In genomic region chr2:69829243-69830044, GRCh38 we compare ENCODE assay signal across 1 cellular context.
TF ChIP-seq lines count a peak whose summit lies in the region.

TSS of gene GMCL1 (plus strand) at chr2:69829660. CDS start at chr2:69829893, 233 bp downstream.

TF ChIP-seq in HepG2, 621 proteins besides CTCF, POLR2A, EP300 and RAD21 (continued from another document and continues in another):
- TF ChIP-seq, protein P1, sequence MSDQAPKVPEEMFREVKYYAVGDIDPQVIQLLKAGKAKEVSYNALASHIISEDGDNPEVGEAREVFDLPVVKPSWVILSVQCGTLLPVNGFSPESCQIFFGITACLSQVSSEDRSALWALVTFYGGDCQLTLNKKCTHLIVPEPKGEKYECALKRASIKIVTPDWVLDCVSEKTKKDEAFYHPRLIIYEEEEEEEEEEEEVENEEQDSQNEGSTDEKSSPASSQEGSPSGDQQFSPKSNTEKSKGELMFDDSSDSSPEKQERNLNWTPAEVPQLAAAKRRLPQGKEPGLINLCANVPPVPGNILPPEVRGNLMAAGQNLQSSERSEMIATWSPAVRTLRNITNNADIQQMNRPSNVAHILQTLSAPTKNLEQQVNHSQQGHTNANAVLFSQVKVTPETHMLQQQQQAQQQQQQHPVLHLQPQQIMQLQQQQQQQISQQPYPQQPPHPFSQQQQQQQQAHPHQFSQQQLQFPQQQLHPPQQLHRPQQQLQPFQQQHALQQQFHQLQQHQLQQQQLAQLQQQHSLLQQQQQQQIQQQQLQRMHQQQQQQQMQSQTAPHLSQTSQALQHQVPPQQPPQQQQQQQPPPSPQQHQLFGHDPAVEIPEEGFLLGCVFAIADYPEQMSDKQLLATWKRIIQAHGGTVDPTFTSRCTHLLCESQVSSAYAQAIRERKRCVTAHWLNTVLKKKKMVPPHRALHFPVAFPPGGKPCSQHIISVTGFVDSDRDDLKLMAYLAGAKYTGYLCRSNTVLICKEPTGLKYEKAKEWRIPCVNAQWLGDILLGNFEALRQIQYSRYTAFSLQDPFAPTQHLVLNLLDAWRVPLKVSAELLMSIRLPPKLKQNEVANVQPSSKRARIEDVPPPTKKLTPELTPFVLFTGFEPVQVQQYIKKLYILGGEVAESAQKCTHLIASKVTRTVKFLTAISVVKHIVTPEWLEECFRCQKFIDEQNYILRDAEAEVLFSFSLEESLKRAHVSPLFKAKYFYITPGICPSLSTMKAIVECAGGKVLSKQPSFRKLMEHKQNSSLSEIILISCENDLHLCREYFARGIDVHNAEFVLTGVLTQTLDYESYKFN (CRISPR knock-in tag; conservative IDR thresholded peaks at IDR 0.05), result peak; percentile 69; the same call in 1 of the 2 replicates
- TF ChIP-seq ZNF687 (CRISPR knock-in tag; IDR thresholded peaks at IDR 0.05) (peak; percentile 99), ZNF225 (CRISPR knock-in tag; IDR thresholded peaks at IDR 0.05) (peak; percentile 62; the same call in 1 of the 2 replicates), TRIM24 (CRISPR knock-in tag; IDR thresholded peaks at IDR 0.05) (no peak; the same call in 1 of the 2 replicates), ZNF10 (CRISPR knock-in tag; IDR thresholded peaks at IDR 0.05; ENCODE audit: borderline replicate concordance, low read depth) (0 out of 2 replicates have a peak, but pooled peaks have one; percentile 94), NFKB2 (CRISPR knock-in tag; IDR thresholded peaks at IDR 0.05; ENCODE audit: borderline replicate concordance) (no peak; the same call in 1 of the 2 replicates), BRCA1 (CRISPR knock-in tag; IDR thresholded peaks at IDR 0.05) (peak; percentile 81), KDM4B (CRISPR knock-in tag; IDR thresholded peaks at IDR 0.05) (peak; percentile 80; the same call in 1 of the 2 replicates), ZBTB46 (CRISPR knock-in tag; IDR thresholded peaks at IDR 0.05; ENCODE audit: borderline replicate concordance) (peak; percentile 80; the same call in 1 of the 2 replicates), IKZF4 (CRISPR knock-in tag; IDR thresholded peaks at IDR 0.05; ENCODE audit: borderline replicate concordance, low read depth, not compliant biosample characterization) (peak; percentile 73), ZSCAN9 (CRISPR knock-in tag; IDR thresholded peaks at IDR 0.05; ENCODE audit: borderline replicate concordance) (peak; percentile 96; the same call in 1 of the 2 replicates)
- TF ChIP-seq, protein P2, sequence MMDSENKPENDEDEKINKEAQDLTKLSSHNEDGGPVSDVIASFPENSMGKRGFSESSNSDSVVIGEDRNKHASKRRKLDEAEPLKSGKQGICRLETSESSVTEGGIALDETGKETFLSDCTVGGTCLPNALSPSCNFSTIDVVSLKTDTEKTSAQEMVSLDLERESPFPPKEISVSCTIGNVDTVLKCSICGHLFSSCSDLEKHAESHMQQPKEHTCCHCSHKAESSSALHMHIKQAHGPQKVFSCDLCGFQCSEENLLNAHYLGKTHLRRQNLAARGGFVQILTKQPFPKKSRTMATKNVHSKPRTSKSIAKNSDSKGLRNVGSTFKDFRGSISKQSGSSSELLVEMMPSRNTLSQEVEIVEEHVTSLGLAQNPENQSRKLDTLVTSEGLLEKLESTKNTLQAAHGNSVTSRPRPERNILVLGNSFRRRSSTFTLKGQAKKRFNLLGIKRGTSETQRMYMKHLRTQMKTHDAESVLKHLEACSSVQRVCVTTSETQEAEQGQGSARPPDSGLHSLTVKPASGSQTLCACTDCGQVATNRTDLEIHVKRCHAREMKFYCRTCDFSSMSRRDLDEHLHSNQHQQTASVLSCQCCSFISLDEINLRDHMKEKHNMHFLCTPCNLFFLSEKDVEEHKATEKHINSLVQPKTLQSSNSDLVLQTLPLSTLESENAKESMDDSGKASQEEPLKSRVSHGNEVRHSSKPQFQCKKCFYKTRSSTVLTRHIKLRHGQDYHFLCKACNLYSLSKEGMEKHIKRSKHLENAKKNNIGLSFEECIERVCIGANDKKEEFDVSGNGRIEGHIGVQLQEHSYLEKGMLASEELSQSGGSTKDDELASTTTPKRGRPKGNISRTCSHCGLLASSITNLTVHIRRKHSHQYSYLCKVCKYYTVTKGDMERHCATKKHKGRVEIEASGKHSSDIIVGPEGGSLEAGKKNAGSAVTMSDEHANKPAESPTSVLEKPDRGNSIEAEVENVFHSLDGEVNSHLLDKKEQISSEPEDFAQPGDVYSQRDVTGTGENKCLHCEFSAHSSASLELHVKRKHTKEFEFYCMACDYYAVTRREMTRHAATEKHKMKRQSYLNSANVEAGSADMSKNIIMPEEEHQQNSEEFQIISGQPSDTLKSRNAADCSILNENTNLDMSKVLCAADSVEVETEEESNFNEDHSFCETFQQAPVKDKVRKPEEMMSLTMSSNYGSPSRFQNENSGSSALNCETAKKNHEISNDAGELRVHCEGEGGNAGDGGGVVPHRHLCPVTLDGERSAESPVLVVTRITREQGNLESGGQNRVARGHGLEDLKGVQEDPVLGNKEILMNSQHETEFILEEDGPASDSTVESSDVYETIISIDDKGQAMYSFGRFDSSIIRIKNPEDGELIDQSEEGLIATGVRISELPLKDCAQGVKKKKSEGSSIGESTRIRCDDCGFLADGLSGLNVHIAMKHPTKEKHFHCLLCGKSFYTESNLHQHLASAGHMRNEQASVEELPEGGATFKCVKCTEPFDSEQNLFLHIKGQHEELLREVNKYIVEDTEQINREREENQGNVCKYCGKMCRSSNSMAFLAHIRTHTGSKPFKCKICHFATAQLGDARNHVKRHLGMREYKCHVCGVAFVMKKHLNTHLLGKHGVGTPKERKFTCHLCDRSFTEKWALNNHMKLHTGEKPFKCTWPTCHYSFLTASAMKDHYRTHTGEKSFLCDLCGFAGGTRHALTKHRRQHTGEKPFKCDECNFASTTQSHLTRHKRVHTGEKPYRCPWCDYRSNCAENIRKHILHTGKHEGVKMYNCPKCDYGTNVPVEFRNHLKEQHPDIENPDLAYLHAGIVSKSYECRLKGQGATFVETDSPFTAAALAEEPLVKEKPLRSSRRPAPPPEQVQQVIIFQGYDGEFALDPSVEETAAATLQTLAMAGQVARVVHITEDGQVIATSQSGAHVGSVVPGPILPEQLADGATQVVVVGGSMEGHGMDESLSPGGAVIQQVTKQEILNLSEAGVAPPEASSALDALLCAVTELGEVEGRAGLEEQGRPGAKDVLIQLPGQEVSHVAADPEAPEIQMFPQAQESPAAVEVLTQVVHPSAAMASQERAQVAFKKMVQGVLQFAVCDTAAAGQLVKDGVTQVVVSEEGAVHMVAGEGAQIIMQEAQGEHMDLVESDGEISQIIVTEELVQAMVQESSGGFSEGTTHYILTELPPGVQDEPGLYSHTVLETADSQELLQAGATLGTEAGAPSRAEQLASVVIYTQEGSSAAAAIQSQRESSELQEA (CRISPR knock-in tag; IDR thresholded peaks at IDR 0.05; ENCODE audit: not compliant biosample characterization), result peak; percentile 88
- TF ChIP-seq, protein P3, sequence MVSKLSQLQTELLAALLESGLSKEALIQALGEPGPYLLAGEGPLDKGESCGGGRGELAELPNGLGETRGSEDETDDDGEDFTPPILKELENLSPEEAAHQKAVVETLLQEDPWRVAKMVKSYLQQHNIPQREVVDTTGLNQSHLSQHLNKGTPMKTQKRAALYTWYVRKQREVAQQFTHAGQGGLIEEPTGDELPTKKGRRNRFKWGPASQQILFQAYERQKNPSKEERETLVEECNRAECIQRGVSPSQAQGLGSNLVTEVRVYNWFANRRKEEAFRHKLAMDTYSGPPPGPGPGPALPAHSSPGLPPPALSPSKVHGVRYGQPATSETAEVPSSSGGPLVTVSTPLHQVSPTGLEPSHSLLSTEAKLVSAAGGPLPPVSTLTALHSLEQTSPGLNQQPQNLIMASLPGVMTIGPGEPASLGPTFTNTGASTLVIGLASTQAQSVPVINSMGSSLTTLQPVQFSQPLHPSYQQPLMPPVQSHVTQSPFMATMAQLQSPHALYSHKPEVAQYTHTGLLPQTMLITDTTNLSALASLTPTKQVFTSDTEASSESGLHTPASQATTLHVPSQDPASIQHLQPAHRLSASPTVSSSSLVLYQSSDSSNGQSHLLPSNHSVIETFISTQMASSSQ (IDR thresholded peaks at IDR 0.05; ENCODE audit: low read depth), result no peak; the same call in 1 of the 2 replicates
- TF ChIP-seq, protein P3 (CRISPR knock-in tag; IDR thresholded peaks at IDR 0.05; ENCODE audit: borderline replicate concordance), result peak; percentile 83; the same call in 1 of the 2 replicates
- TF ChIP-seq, protein P4, sequence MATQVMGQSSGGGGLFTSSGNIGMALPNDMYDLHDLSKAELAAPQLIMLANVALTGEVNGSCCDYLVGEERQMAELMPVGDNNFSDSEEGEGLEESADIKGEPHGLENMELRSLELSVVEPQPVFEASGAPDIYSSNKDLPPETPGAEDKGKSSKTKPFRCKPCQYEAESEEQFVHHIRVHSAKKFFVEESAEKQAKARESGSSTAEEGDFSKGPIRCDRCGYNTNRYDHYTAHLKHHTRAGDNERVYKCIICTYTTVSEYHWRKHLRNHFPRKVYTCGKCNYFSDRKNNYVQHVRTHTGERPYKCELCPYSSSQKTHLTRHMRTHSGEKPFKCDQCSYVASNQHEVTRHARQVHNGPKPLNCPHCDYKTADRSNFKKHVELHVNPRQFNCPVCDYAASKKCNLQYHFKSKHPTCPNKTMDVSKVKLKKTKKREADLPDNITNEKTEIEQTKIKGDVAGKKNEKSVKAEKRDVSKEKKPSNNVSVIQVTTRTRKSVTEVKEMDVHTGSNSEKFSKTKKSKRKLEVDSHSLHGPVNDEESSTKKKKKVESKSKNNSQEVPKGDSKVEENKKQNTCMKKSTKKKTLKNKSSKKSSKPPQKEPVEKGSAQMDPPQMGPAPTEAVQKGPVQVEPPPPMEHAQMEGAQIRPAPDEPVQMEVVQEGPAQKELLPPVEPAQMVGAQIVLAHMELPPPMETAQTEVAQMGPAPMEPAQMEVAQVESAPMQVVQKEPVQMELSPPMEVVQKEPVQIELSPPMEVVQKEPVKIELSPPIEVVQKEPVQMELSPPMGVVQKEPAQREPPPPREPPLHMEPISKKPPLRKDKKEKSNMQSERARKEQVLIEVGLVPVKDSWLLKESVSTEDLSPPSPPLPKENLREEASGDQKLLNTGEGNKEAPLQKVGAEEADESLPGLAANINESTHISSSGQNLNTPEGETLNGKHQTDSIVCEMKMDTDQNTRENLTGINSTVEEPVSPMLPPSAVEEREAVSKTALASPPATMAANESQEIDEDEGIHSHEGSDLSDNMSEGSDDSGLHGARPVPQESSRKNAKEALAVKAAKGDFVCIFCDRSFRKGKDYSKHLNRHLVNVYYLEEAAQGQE (IDR thresholded peaks at IDR 0.05; ENCODE audit: borderline replicate concordance in 1 of 2, low read depth in 1 of 2, low read length in 2 of 2), result peak in 1 of 2 experiments; percentile 62; a peak in 1 of 4 replicates
- TF ChIP-seq, protein P5, sequence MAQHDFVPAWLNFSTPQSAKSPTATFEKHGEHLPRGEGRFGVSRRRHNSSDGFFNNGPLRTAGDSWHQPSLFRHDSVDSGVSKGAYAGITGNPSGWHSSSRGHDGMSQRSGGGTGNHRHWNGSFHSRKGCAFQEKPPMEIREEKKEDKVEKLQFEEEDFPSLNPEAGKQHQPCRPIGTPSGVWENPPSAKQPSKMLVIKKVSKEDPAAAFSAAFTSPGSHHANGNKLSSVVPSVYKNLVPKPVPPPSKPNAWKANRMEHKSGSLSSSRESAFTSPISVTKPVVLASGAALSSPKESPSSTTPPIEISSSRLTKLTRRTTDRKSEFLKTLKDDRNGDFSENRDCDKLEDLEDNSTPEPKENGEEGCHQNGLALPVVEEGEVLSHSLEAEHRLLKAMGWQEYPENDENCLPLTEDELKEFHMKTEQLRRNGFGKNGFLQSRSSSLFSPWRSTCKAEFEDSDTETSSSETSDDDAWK (CRISPR knock-in tag; IDR thresholded peaks at IDR 0.05), result no peak
